ENCODE assay signal across 8 cellular contexts in the genomic region with DNA sequence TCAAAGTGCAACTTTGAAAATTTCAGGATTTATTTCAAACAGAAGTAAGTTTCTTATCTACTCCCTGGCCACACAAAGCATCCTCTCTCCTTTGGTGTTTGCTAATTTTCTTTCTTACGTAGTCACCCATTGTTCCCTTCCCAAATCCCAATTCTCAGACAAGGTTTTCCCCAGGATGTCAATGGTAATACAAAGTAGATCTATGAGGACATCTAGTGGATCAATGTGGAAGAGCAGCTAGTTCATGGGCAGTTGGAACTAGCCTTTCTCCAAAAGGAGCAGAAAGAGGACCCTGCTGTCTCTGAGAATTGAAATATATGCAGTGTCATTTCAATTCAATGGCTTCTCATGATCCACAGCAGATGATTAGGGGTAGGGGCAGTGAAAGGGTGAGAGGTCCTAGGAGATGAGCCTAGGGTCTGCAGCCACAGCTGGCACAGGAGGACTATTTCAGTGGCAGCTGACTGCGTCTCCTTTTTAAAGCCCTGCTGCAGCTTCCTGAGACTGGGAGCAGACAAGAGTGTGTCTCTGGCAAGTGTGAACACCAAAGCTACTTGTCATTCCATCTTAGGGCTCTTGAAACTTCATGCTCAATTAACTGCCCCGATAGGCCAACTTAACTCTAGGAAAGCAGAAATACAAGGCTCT.
DNase-seq lines count a peak whose midpoint lies in the region; FAIRE-seq and TF ChIP-seq lines count a peak whose summit lies in the region.

No MANE protein-coding gene starts in this region.

- no peaks in the 10 kb centered on the region for H3K27me3 Mint-ChIP-seq in neural crest cell (ENCODE audit: low read depth)

- no peak overlapping the region for H3K27ac ChIP-seq in HL-60 (replicated peaks)

- H3K27ac Mint-ChIP-seq in neural crest cell (ENCODE audit: unreplicated experiment): no peak overlapping the region

- no peak overlapping the region for H3K4me3 ChIP-seq in HL-60 (replicated peaks; ENCODE audit: insufficient read depth, low read length)

- H3K4me1 Mint-ChIP-seq in neural crest cell: peaks cover 4% of the 10 kb centered on the region

- FAIRE-seq in RCC 7860 (lab: Jason Lieb, UNC): peak; percentile 62

- H3K9me3 Mint-ChIP-seq in neural crest cell: no peaks in the 10 kb centered on the region

- H3K36me3 Mint-ChIP-seq in neural crest cell (ENCODE audit: low read depth): no peaks in the 10 kb centered on the region

- peak; percentile 68 for DNase-seq in ELR (ENCODE audit: low read depth)
- no peak for DNase-seq in HL-60 (ENCODE audit: low read depth in 1 of 2, low spot score in 1 of 2)
- DNase-seq in RCC 7860 (ENCODE audit: low spot score): peak; percentile 45
- peak; percentile 80 for DNase-seq in fibroblast of gingiva (ENCODE audit: low read depth)
- DNase-seq in neural crest cell (ENCODE audit: low read depth, low spot score): peak; percentile 52
- DNase-seq in activated naive CD4-positive, alpha-beta T cell treated with anti-CD3 and anti-CD28 coated beads, Interleukin-2, amount 50 U/mL, for 16 hours: no peak
- DNase-seq in activated CD4-positive, alpha-beta T cell treated with anti-CD3 and anti-CD28 coated beads, Interleukin-2, amount 50 U/mL, for 48 hours: no peak
- DNase-seq in activated gamma-delta T cell treated with Interleukin-2 at 50 U/mL for 16 hours: no peak

- peaks cover 9% of the 10 kb centered on the region for H3K27me3 ChIP-seq in HL-60 (ENCODE audit: insufficient read depth, poor library complexity, severe bottlenecking)

- TF ChIP-seq CTCF in HL-60 (IDR thresholded peaks at IDR 0.05; ENCODE audit: insufficient read depth, low read length) (peak; percentile 73), neural crest cell (conservative IDR thresholded peaks at IDR 0.05) (peak; percentile 81)

- H3K4me3 Mint-ChIP-seq in neural crest cell: no peak overlapping the region

Comparison
In these comparisons a context has a peak if more than half of its experiments do, and no peak if none do; other contexts are left out.
1. DNase-seq: peak in ELR (single experiment), RCC 7860 (single experiment), fibroblast of gingiva (single experiment) and neural crest cell (single experiment); none in HL-60 (0 of 2), activated naive CD4-positive, alpha-beta T cell treated with anti-CD3 and anti-CD28 coated beads, Interleukin-2, amount 50 U/mL, for 16 hours (single experiment), activated CD4-positive, alpha-beta T cell treated with anti-CD3 and anti-CD28 coated beads, Interleukin-2, amount 50 U/mL, for 48 hours (0 of 2) and activated gamma-delta T cell treated with Interleukin-2 at 50 U/mL for 16 hours (single experiment).